Comparison of ENCODE assay signal across 41 cellular contexts in the genomic region with DNA sequence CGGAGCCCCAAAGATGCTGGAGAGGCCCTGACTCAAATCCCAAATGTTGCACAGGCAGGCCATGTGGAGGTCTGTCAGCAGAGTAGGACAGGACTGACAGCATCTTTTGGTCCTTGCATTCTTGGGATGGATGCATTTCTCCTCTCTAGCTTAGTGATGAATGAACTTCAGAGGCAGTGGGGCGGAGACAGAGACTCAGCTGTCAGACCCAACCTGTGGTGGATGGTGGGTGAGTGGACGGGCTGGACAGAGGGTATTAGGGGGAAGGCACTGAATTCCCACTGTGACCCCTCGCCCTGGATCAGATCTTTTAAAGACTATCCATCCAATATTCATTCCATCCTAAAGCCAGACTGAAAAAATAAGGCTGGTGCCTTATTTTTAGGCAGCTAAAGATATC. TPM values are rescaled to one million over a fixed set of nuclear protein-coding genes. Genes with fewer than 3 reads are reported as not detected.
"Had no signal": no experiment of that assay in that cellular context is flagged by ENCODE, and none has a peak within 500 bp of the region (broad histone marks: within the 10 kb centered on the region; RNA-seq: fewer than 3 reads in every experiment).

No MANE protein-coding gene starts in this region.

- H3K27ac ChIP-seq: adrenal gland, ascending aorta, body of pancreas, brain microvascular endothelial cell, breast epithelium, cardiac muscle cell had no signal

- H3K4me3 Mint-ChIP-seq: activated naive CD4-positive, alpha-beta T cell treated with anti-CD3 and anti-CD28 coated beads for 36 hours; activated naive CD4-positive, alpha-beta T cell treated with anti-CD3 and anti-CD28 coated beads, Interleukin-2, amount 10 ng/mL, durations not matched to agents 7 days and 5 days; activated naive CD4-positive, alpha-beta T cell treated with anti-CD3 and anti-CD28 coated beads, Interleukin-2, amount 50 U/mL, for 24 hours; activated naive CD8-positive, alpha-beta T cell; activated naive CD8-positive, alpha-beta T cell treated with anti-CD3 and anti-CD28 coated beads for 36 hours; activated naive CD8-positive, alpha-beta T cell treated with anti-CD3 and anti-CD28 coated beads, Interleukin-2, amount 10 ng/mL, durations not matched to agents 7 days and 5 days; activated naive CD8-positive, alpha-beta T cell treated with anti-CD3 and anti-CD28 coated beads, Interleukin-2, amount 50 U/mL, for 24 hours; activated T-cell treated with anti-CD3 and anti-CD28 coated beads, Interleukin-2, amount 50 U/mL, for 24 hours; activated T-cell treated with anti-CD3 and anti-CD28 coated beads, Interleukin-2, amount 50 U/mL, for 4 hours; activated T-cell treated with anti-CD3 and anti-CD28 coated beads, Interleukin-2, amount 50 U/mL, for 72 hours; activated T-helper 1 cell treated with anti-CD3 and anti-CD28 coated beads, Interleukin-12 subunit alpha, Interleukin-12 subunit beta, Interleukin-2, Interleukin-4 antibody, amounts not matched to agents 30 ng/mL and 10 ng/mL and 1 ng/mL, durations not matched to agents 14 hours and 24 hours and 36 hours; activated T-helper 17 cell treated with anti-CD3 and anti-CD28 coated beads, Interleukin-2, amount 50 U/mL, for 72 hours; brain; central memory CD8-positive, alpha-beta T cell had no signal

- H3K36me3 ChIP-seq: adrenal gland, ascending aorta, brain microvascular endothelial cell, breast epithelium, cardiac muscle cell had no signal

- H3K27me3 ChIP-seq: ascending aorta, body of pancreas, brain microvascular endothelial cell, breast epithelium, cardiac muscle cell had no signal

- H3K36me3 Mint-ChIP-seq: activated naive CD4-positive, alpha-beta T cell treated with anti-CD3 and anti-CD28 coated beads, Interleukin-2, amount 10 ng/mL, durations not matched to agents 7 days and 5 days; activated naive CD4-positive, alpha-beta T cell treated with anti-CD3 and anti-CD28 coated beads, Interleukin-2, amount 50 U/mL, for 24 hours; activated naive CD4-positive, alpha-beta T cell treated with anti-CD3 and anti-CD28 coated beads, Interleukin-2, amount 50 U/mL, for 72 hours; activated naive CD8-positive, alpha-beta T cell; activated naive CD8-positive, alpha-beta T cell treated with anti-CD3 and anti-CD28 coated beads for 36 hours; activated naive CD8-positive, alpha-beta T cell treated with anti-CD3 and anti-CD28 coated beads, Interleukin-2, amount 10 ng/mL, durations not matched to agents 7 days and 5 days; brain had no signal

- H3K4me1 ChIP-seq: adrenal gland, ascending aorta, body of pancreas, breast epithelium had no signal

- H3K9me3 ChIP-seq: adrenal gland, ascending aorta, body of pancreas, breast epithelium had no signal

- H3K27me3 Mint-ChIP-seq: brain had no signal

- DNase-seq: activated effector memory CD4-positive, alpha-beta T cell treated with anti-CD3 and anti-CD28 coated beads, Interleukin-2, amount 50 U/mL, for 16 hours; activated effector memory CD4-positive, alpha-beta T cell treated with Interleukin-2 at 50 U/mL for 16 hours; activated gamma-delta T cell; activated gamma-delta T cell treated with Interleukin-2 at 50 U/mL for 16 hours; activated naive CD4-positive, alpha-beta T cell; activated naive CD4-positive, alpha-beta T cell treated with anti-CD3 and anti-CD28 coated beads for 36 hours; activated naive CD4-positive, alpha-beta T cell treated with anti-CD3 and anti-CD28 coated beads, Interleukin-2, amount 10 ng/mL, durations not matched to agents 7 days and 5 days; activated naive CD4-positive, alpha-beta T cell treated with anti-CD3 and anti-CD28 coated beads, Interleukin-2, amount 50 U/mL, for 16 hours; activated naive CD4-positive, alpha-beta T cell treated with Interleukin-2 at 50 U/mL for 16 hours; activated naive CD8-positive, alpha-beta T cell treated with anti-CD3 and anti-CD28 coated beads for 36 hours; activated naive CD8-positive, alpha-beta T cell treated with anti-CD3 and anti-CD28 coated beads, Interleukin-2, amount 10 ng/mL, durations not matched to agents 7 days and 5 days; activated naive CD8-positive, alpha-beta T cell treated with anti-CD3 and anti-CD28 coated beads, Interleukin-2, amount 50 U/mL, for 24 hours; activated T-cell treated with anti-CD3 and anti-CD28 coated beads for 4 hours; activated T-cell treated with anti-CD3 and anti-CD28 coated beads, Interleukin-2, amount 50 U/mL, for 1 hour; activated T-cell treated with anti-CD3 and anti-CD28 coated beads, Interleukin-2, amount 50 U/mL, for 24 hours; activated T-cell treated with anti-CD3 and anti-CD28 coated beads, Interleukin-2, amount 50 U/mL, for 4 hours; activated T-cell treated with anti-CD3 and anti-CD28 coated beads, Interleukin-2, amount 50 U/mL, for 48 hours; activated T-cell treated with anti-CD3 and anti-CD28 coated beads, Interleukin-2, amount 50 U/mL, for 72 hours; adrenal gland; amniotic stem cell; amygdala; anterior cingulate cortex; aorta; body of pancreas; brain microvascular endothelial cell; caudate nucleus; central memory CD4-positive, alpha-beta T cell; cerebellar nuclear complex had no signal

- ATAC-seq: activated naive CD4-positive, alpha-beta T cell treated with anti-CD3 and anti-CD28 coated beads, Interleukin-2, amount 50 U/mL, for 72 hours; activated naive CD8-positive, alpha-beta T cell treated with anti-CD3 and anti-CD28 coated beads, Interleukin-2, amount 50 U/mL, for 24 hours; activated T-cell treated with anti-CD3 and anti-CD28 coated beads, Interleukin-2, amount 50 U/mL, for 4 hours; activated T-cell treated with anti-CD3 and anti-CD28 coated beads, Interleukin-2, amount 50 U/mL, for 72 hours; activated T-helper 17 cell treated with anti-CD3 and anti-CD28 coated beads, Interleukin-2, amount 50 U/mL, for 72 hours; body of pancreas had no signal

- H3K4me3 ChIP-seq: adrenal gland, ascending aorta, body of pancreas, breast epithelium, cardiac muscle cell had no signal

- H3K4me1 Mint-ChIP-seq: activated naive CD4-positive, alpha-beta T cell treated with anti-CD3 and anti-CD28 coated beads, Interleukin-2, amount 10 ng/mL, durations not matched to agents 7 days and 5 days; activated naive CD4-positive, alpha-beta T cell treated with anti-CD3 and anti-CD28 coated beads, Interleukin-2, amount 50 U/mL, for 24 hours; activated naive CD8-positive, alpha-beta T cell treated with anti-CD3 and anti-CD28 coated beads for 36 hours; activated naive CD8-positive, alpha-beta T cell treated with anti-CD3 and anti-CD28 coated beads, Interleukin-2, amount 10 ng/mL, durations not matched to agents 7 days and 5 days; activated naive CD8-positive, alpha-beta T cell treated with anti-CD3 and anti-CD28 coated beads, Interleukin-2, amount 50 U/mL, for 24 hours; activated T-helper 17 cell treated with anti-CD3 and anti-CD28 coated beads, Interleukin-2, amount 50 U/mL, for 72 hours; central memory CD8-positive, alpha-beta T cell had no signal

- H3K27ac Mint-ChIP-seq: activated naive CD4-positive, alpha-beta T cell treated with anti-CD3 and anti-CD28 coated beads for 36 hours; activated naive CD4-positive, alpha-beta T cell treated with anti-CD3 and anti-CD28 coated beads, Interleukin-2, amount 10 ng/mL, durations not matched to agents 7 days and 5 days; activated naive CD4-positive, alpha-beta T cell treated with anti-CD3 and anti-CD28 coated beads, Interleukin-2, amount 50 U/mL, for 24 hours; activated naive CD4-positive, alpha-beta T cell treated with anti-CD3 and anti-CD28 coated beads, Interleukin-2, amount 50 U/mL, for 72 hours; activated naive CD8-positive, alpha-beta T cell; activated naive CD8-positive, alpha-beta T cell treated with anti-CD3 and anti-CD28 coated beads for 36 hours; activated naive CD8-positive, alpha-beta T cell treated with anti-CD3 and anti-CD28 coated beads, Interleukin-2, amount 10 ng/mL, durations not matched to agents 7 days and 5 days; activated naive CD8-positive, alpha-beta T cell treated with anti-CD3 and anti-CD28 coated beads, Interleukin-2, amount 50 U/mL, for 24 hours; activated T-cell treated with anti-CD3 and anti-CD28 coated beads, Interleukin-2, amount 50 U/mL, for 24 hours; activated T-cell treated with anti-CD3 and anti-CD28 coated beads, Interleukin-2, amount 50 U/mL, for 72 hours; activated T-helper 1 cell treated with anti-CD3 and anti-CD28 coated beads, Interleukin-12 subunit alpha, Interleukin-12 subunit beta, Interleukin-2, Interleukin-4 antibody, amounts not matched to agents 30 ng/mL and 10 ng/mL and 1 ng/mL, durations not matched to agents 14 hours and 24 hours and 36 hours; activated T-helper 17 cell treated with anti-CD3 and anti-CD28 coated beads, Interleukin-2, amount 50 U/mL, for 72 hours; activated T-helper 2 cell treated with anti-CD3 and anti-CD28 coated beads, Interferon-gamma antibody, Interleukin-2, Interleukin-4, amounts not matched to agents 10 μg/mL and 5 μg/mL and 100 μg/mL, durations not matched to agents 14 hours and 24 hours and 36 hours; brain had no signal

- H3K9me3 Mint-ChIP-seq: activated naive CD4-positive, alpha-beta T cell treated with anti-CD3 and anti-CD28 coated beads for 36 hours; activated naive CD4-positive, alpha-beta T cell treated with anti-CD3 and anti-CD28 coated beads, Interleukin-2, amount 10 ng/mL, durations not matched to agents 7 days and 5 days; activated naive CD4-positive, alpha-beta T cell treated with anti-CD3 and anti-CD28 coated beads, Interleukin-2, amount 50 U/mL, for 24 hours; activated naive CD4-positive, alpha-beta T cell treated with anti-CD3 and anti-CD28 coated beads, Interleukin-2, amount 50 U/mL, for 72 hours; activated naive CD8-positive, alpha-beta T cell treated with anti-CD3 and anti-CD28 coated beads for 36 hours; activated naive CD8-positive, alpha-beta T cell treated with anti-CD3 and anti-CD28 coated beads, Interleukin-2, amount 10 ng/mL, durations not matched to agents 7 days and 5 days; activated naive CD8-positive, alpha-beta T cell treated with anti-CD3 and anti-CD28 coated beads, Interleukin-2, amount 50 U/mL, for 24 hours; activated T-cell treated with anti-CD3 and anti-CD28 coated beads, Interleukin-2, amount 50 U/mL, for 24 hours; activated T-cell treated with anti-CD3 and anti-CD28 coated beads, Interleukin-2, amount 50 U/mL, for 4 hours; activated T-cell treated with anti-CD3 and anti-CD28 coated beads, Interleukin-2, amount 50 U/mL, for 72 hours; activated T-helper 1 cell treated with anti-CD3 and anti-CD28 coated beads, Interleukin-12 subunit alpha, Interleukin-12 subunit beta, Interleukin-2, Interleukin-4 antibody, amounts not matched to agents 30 ng/mL and 10 ng/mL and 1 ng/mL, durations not matched to agents 14 hours and 24 hours and 36 hours; activated T-helper 17 cell treated with anti-CD3 and anti-CD28 coated beads, Interleukin-2, amount 50 U/mL, for 72 hours; activated T-helper 2 cell treated with anti-CD3 and anti-CD28 coated beads, Interferon-gamma antibody, Interleukin-2, Interleukin-4, amounts not matched to agents 10 μg/mL and 5 μg/mL and 100 μg/mL, durations not matched to agents 14 hours and 24 hours and 36 hours; central memory CD8-positive, alpha-beta T cell had no signal

RNA-seq across cellular contexts. Expression of gene GJB6, which starts 39.3 kb away (rescaled TPM):
- total RNA-seq: aorta, ascending aorta, astrocyte, body of pancreas, breast epithelium, cardiac muscle cell, cardiac septum had no signal
- polyA plus RNA-seq: cardiac muscle cell had no signal
